In the genomic region with DNA sequence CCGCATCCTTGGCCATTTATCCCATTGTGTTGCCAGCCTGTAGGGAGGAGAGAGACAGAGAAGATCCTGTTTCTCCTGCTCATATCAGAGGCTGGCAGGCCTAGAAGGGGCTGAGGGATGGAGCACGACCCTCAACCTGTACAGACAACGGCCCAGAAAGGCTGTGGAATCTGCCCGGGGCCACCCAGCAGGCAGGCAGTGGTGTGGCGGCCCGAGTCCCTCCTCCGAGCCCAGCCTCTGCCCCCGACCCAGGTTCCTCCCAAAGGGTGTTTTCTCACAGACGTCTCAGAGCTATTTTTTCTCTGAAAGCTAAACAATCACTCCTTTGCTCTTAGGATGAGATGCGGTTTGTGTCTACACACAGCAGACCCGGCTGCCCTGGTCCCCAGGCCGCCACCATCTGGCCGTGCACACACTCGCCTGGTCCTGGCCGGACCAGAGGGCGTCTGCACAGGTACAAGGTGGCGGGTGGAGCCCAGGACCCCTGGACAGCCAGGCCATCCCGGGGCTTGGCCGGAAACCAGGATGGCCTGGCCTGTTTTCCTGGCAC, we compare ENCODE assay signal across 18 cellular contexts.
DNase-seq lines count a peak whose midpoint lies in the region; ATAC-seq lines count a peak whose summit lies in the region.
"Had no signal": no experiment of that assay in that cellular context is flagged by ENCODE, and none has a peak within 500 bp of the region (broad histone marks: within the 10 kb centered on the region; RNA-seq: fewer than 3 reads in every experiment).

No MANE protein-coding gene starts in this region.

- peak overlapping the region; percentile 91 for H3K18ac ChIP-seq in neuronal stem cell (ENCODE audit: low read length)

- no peak for DNase-seq in stimulated activated naive CD8-positive, alpha-beta T cell treated with anti-CD3 and anti-CD28 coated beads, Interleukin-15, Interleukin-2, amounts not matched to agents 100 U/mL and 50 U/mL, for 24 hours
- no peak for DNase-seq in stimulated activated naive CD8-positive, alpha-beta T cell treated with anti-CD3 and anti-CD28 coated beads, Interleukin-15, amount 100 ng/mL, for 72 hours
- DNase-seq in right cardiac atrium (peak; percentile 3 to 40 (median 37)), neuronal stem cell (ENCODE audit: low spot score) (no peak), sciatic nerve (ENCODE audit: low spot score) (no peak), LoVo (ENCODE audit: low spot score) (no peak), ACHN (no peak)
- DNase-seq: NCI-H1417 treated with DMSO at 0.1 percent for 48 hours; NCI-H2029; NCI-H2171; NCI-H446; NK-92 treated with Interleukin-12 subunit alpha and Interleukin-12 subunit beta, amount 100 ng/mL, for 24 hours; OCI-M1; RPMI8226 had no signal

- peak overlapping the region in 1 of 2 donors; percentile 85 for H3K4me3 Mint-ChIP-seq in stimulated activated naive CD8-positive, alpha-beta T cell treated with anti-CD3 and anti-CD28 coated beads, Interleukin-15, amount 100 ng/mL, for 72 hours

- ATAC-seq in stimulated activated naive CD8-positive, alpha-beta T cell treated with anti-CD3 and anti-CD28 coated beads, Interleukin-15, Interleukin-2, amounts not matched to agents 100 U/mL and 50 U/mL, for 24 hours, result peak; percentile 4
- ATAC-seq in stimulated activated naive CD8-positive, alpha-beta T cell treated with anti-CD3 and anti-CD28 coated beads, Interleukin-15, amount 100 ng/mL, for 72 hours, result no peak
- ATAC-seq in right cardiac atrium, result no peak
- no peak for ATAC-seq in sciatic nerve
- ATAC-seq in GM21717 (IDR thresholded peaks at IDR 0.05; ENCODE audit: unreplicated experiment), result no peak

- peak overlapping the region; percentile 48 for H2BK5ac ChIP-seq in neuronal stem cell (ENCODE audit: low read length)

- no peak overlapping the region for H2BK120ac ChIP-seq in neuronal stem cell (ENCODE audit: low read depth, low read length)

- H3K27ac Mint-ChIP-seq in stimulated activated naive CD8-positive, alpha-beta T cell treated with anti-CD3 and anti-CD28 coated beads, Interleukin-15, amount 100 ng/mL, for 72 hours, result no peak overlapping the region

- H3K4ac ChIP-seq in neuronal stem cell (ENCODE audit: low read length), result no peak overlapping the region

- 81% methylated on average over 19 of the region's 19 CpGs for WGBS in right cardiac atrium
- no CpG with 5 or more reads among the region's 19 CpGs for WGBS in neuronal stem cell (ENCODE audit: extremely low coverage in 2 of 2, insufficient read length in 2 of 2, insufficient replicate concordance in 1 of 2), 2 donors

- H4K8ac ChIP-seq in neuronal stem cell (ENCODE audit: low read depth, low read length), result no peak overlapping the region

- H3K4me2 ChIP-seq in neuronal stem cell (ENCODE audit: insufficient read depth, low read length, poor library complexity, severe bottlenecking), result no peak overlapping the region

- no peaks in the 10 kb centered on the region for H3K9me3 ChIP-seq in right cardiac atrium (ENCODE audit: control insufficient read depth, low read length)
- H3K9me3 ChIP-seq in neuronal stem cell (replicated peaks in 1 of 2; ENCODE audit: control insufficient read depth in 2 of 2, insufficient read depth in 1 of 2, low read depth in 1 of 2, low read length in 2 of 2), result peaks cover 0 to 3% of the 10 kb centered on the region in 2 donors
- H3K9me3 ChIP-seq: HAP-1, SJSA1 had no signal

- H3K27me3 Mint-ChIP-seq in stimulated activated naive CD8-positive, alpha-beta T cell treated with anti-CD3 and anti-CD28 coated beads, Interleukin-15, amount 100 ng/mL, for 72 hours, result no peaks in the 10 kb centered on the region

- in situ Hi-C loops in ACHN (cut with HindIII; ENCODE audit: low pct_ligation_motif_present, low pct_unique_long_range_greater_than_20kb, low sequenced_read_pairs), result no loop called here

- no peak overlapping the region for H3K23ac ChIP-seq in neuronal stem cell (ENCODE audit: low read depth, low read length, poor library complexity)

- H2BK15ac ChIP-seq in neuronal stem cell (ENCODE audit: low read length), result peak overlapping the region; percentile 95

- no peak overlapping the region for H2AFZ ChIP-seq in neuronal stem cell (ENCODE audit: low read length)

- H2AK5ac ChIP-seq in neuronal stem cell (ENCODE audit: low read depth, low read length), result peak overlapping the region; percentile 30

- H2BK12ac ChIP-seq in neuronal stem cell (ENCODE audit: low read length), result peak overlapping the region; percentile 3

- intact Hi-C loops in right cardiac atrium (cut with DNase I), result no loop called here
- intact Hi-C loops in sciatic nerve (cut with DNase I), result no loop called here

- no peak overlapping the region for H4K91ac ChIP-seq in neuronal stem cell (ENCODE audit: low read depth, low read length, poor library complexity)

- H3K36me3 ChIP-seq in neuronal stem cell (replicated peaks in 1 of 2; ENCODE audit: control insufficient read depth in 2 of 2, insufficient read depth in 2 of 2, low read length in 2 of 2), result no peaks in the 10 kb centered on the region
- H3K36me3 ChIP-seq: HAP-1, SJSA1 had no signal

- H3K9ac ChIP-seq in neuronal stem cell (ENCODE audit: low read depth, low read length, poor library complexity), result no peak overlapping the region

- H3K4me1 Mint-ChIP-seq in stimulated activated naive CD8-positive, alpha-beta T cell treated with anti-CD3 and anti-CD28 coated beads, Interleukin-15, amount 100 ng/mL, for 72 hours, result peaks cover 42% of the 10 kb centered on the region

- peaks cover 7 to 13% of the 10 kb centered on the region in 2 donors for H3K9me3 Mint-ChIP-seq in stimulated activated naive CD8-positive, alpha-beta T cell treated with anti-CD3 and anti-CD28 coated beads, Interleukin-15, amount 100 ng/mL, for 72 hours

- H3K14ac ChIP-seq in neuronal stem cell (ENCODE audit: low read length), result no peak overlapping the region

- H3K27ac ChIP-seq in right cardiac atrium (ENCODE audit: low read length), result no peak overlapping the region
- no peak overlapping the region for H3K27ac ChIP-seq in neuronal stem cell (replicated peaks; ENCODE audit: low read length)
- H3K27ac ChIP-seq: HL-60, SJSA1 had no signal

- no peaks in the 10 kb centered on the region for H3K4me1 ChIP-seq in right cardiac atrium (ENCODE audit: control insufficient read depth, insufficient read depth, low read length)
- H3K4me1 ChIP-seq in neuronal stem cell (ENCODE audit: control insufficient read depth in 2 of 2, insufficient read depth in 1 of 2, low read depth in 1 of 2, low read length in 2 of 2), result no peaks in the 10 kb centered on the region
- H3K4me1 ChIP-seq: HAP-1, SJSA1 had no signal

- H3K79me1 ChIP-seq in neuronal stem cell (ENCODE audit: low read depth, low read length), result peaks cover 2% of the 10 kb centered on the region

- no peaks in the 10 kb centered on the region for H3K27me3 ChIP-seq in right cardiac atrium (ENCODE audit: control insufficient read depth, insufficient read depth)
- peaks cover 0 to 1% (median 0%) of the 10 kb centered on the region in 3 experiments for H3K27me3 ChIP-seq in neuronal stem cell (ENCODE audit: control insufficient read depth in 3 of 3, insufficient read depth in 3 of 3, low read depth in 1 of 3, low read length in 3 of 3)

- H3K4me3 ChIP-seq in right cardiac atrium (ENCODE audit: low read length), result no peak overlapping the region
- no peak overlapping the region for H3K4me3 ChIP-seq in neuronal stem cell (ENCODE audit: low read length in 2 of 2)
- H3K4me3 ChIP-seq: HAP-1, SJSA1 had no signal

Comparison
In these comparisons a context has a peak if more than half of its experiments do, and no peak if none do; other contexts are left out.
1. DNase-seq: peak in right cardiac atrium (3 of 3); none in stimulated activated naive CD8-positive, alpha-beta T cell treated with anti-CD3 and anti-CD28 coated beads, Interleukin-15, Interleukin-2, amounts not matched to agents 100 U/mL and 50 U/mL, for 24 hours (single experiment), stimulated activated naive CD8-positive, alpha-beta T cell treated with anti-CD3 and anti-CD28 coated beads, Interleukin-15, amount 100 ng/mL, for 72 hours (0 of 2), neuronal stem cell (single experiment), sciatic nerve (single experiment), LoVo (single experiment) and ACHN (single experiment).